In genomic region chr16:72995151-72995881, GRCh38 we compare ENCODE assay signal across 11 cellular contexts. TPM values are rescaled to one million over a fixed set of nuclear protein-coding genes. Genes with fewer than 3 reads are reported as not detected.
DNase-seq lines count a peak whose midpoint lies in the region; ATAC-seq and TF ChIP-seq lines count a peak whose summit lies in the region.
"Had no signal": no experiment of that assay in that cellular context is flagged by ENCODE, and none has a peak within 500 bp of the region (broad histone marks: within the 10 kb centered on the region; RNA-seq: fewer than 3 reads in every experiment).

No MANE protein-coding gene starts in this region.

- peak; percentile 43 for TF ChIP-seq CTCF in foreskin keratinocyte (conservative IDR thresholded peaks at IDR 0.05)

- H3K27ac ChIP-seq in foreskin keratinocyte = no peak overlapping the region

- peaks cover 19% of the 10 kb centered on the region for H3K4me1 ChIP-seq in foreskin keratinocyte

- no peak for ATAC-seq in stimulated activated naive CD8-positive, alpha-beta T cell treated with anti-CD3 and anti-CD28 coated beads, Interleukin-15, Interleukin-2, amounts not matched to agents 100 U/mL and 50 U/mL, for 24 hours
- ATAC-seq in stimulated activated naive CD8-positive, alpha-beta T cell treated with anti-CD3 and anti-CD28 coated beads, Interleukin-15, amount 100 ng/mL, for 72 hours = no peak
- no peak for ATAC-seq in foreskin keratinocyte
- ATAC-seq in HG02973 (IDR thresholded peaks at IDR 0.05; ENCODE audit: unreplicated experiment) = no peak

- peak; percentile 31 for DNase-seq in stimulated activated naive CD8-positive, alpha-beta T cell treated with anti-CD3 and anti-CD28 coated beads, Interleukin-15, Interleukin-2, amounts not matched to agents 100 U/mL and 50 U/mL, for 24 hours
- no peak for DNase-seq in stimulated activated naive CD8-positive, alpha-beta T cell treated with anti-CD3 and anti-CD28 coated beads, Interleukin-15, amount 100 ng/mL, for 72 hours
- DNase-seq in OCI-M1 (lab: John Stamatoyannopoulos, UW) (peak; percentile 4), foreskin keratinocyte (no peak), SIG-M5 treated with dmso at 0.1 percent for 504 hours (lab: John Stamatoyannopoulos, UW; ENCODE audit: unreplicated experiment) (no peak), posterior vena cava (ENCODE audit: low spot score) (no peak)
- no peak for DNase-seq in activated T-helper 2 cell treated with anti-CD3 and anti-CD28 coated beads, Interferon-gamma antibody, Interleukin-2, Interleukin-4, amounts not matched to agents 10 μg/mL and 5 μg/mL and 100 μg/mL, durations not matched to agents 14 hours and 24 hours and 36 hours (ENCODE audit: low spot score)
- DNase-seq: effector memory CD4-positive, alpha-beta T cell; posterior cingulate gyrus; T1000 had no signal

- peaks cover 0 to under 1% of the 10 kb centered on the region in 2 donors for H3K9me3 Mint-ChIP-seq in stimulated activated naive CD8-positive, alpha-beta T cell treated with anti-CD3 and anti-CD28 coated beads, Interleukin-15, amount 100 ng/mL, for 72 hours
- no peaks in the 10 kb centered on the region for H3K9me3 Mint-ChIP-seq in activated T-helper 2 cell treated with anti-CD3 and anti-CD28 coated beads, Interferon-gamma antibody, Interleukin-2, Interleukin-4, amounts not matched to agents 10 μg/mL and 5 μg/mL and 100 μg/mL, durations not matched to agents 14 hours and 24 hours and 36 hours

- no peak overlapping the region for H3K27ac Mint-ChIP-seq in stimulated activated naive CD8-positive, alpha-beta T cell treated with anti-CD3 and anti-CD28 coated beads, Interleukin-15, amount 100 ng/mL, for 72 hours
- no peak overlapping the region for H3K27ac Mint-ChIP-seq in activated T-helper 2 cell treated with anti-CD3 and anti-CD28 coated beads, Interferon-gamma antibody, Interleukin-2, Interleukin-4, amounts not matched to agents 10 μg/mL and 5 μg/mL and 100 μg/mL, durations not matched to agents 14 hours and 24 hours and 36 hours

- no peaks in the 10 kb centered on the region for H3K36me3 Mint-ChIP-seq in activated T-helper 2 cell treated with anti-CD3 and anti-CD28 coated beads, Interferon-gamma antibody, Interleukin-2, Interleukin-4, amounts not matched to agents 10 μg/mL and 5 μg/mL and 100 μg/mL, durations not matched to agents 14 hours and 24 hours and 36 hours (ENCODE audit: low read depth)

- no peak overlapping the region for H3K4me3 Mint-ChIP-seq in stimulated activated naive CD8-positive, alpha-beta T cell treated with anti-CD3 and anti-CD28 coated beads, Interleukin-15, amount 100 ng/mL, for 72 hours
- no peak overlapping the region for H3K4me3 Mint-ChIP-seq in activated T-helper 2 cell treated with anti-CD3 and anti-CD28 coated beads, Interferon-gamma antibody, Interleukin-2, Interleukin-4, amounts not matched to agents 10 μg/mL and 5 μg/mL and 100 μg/mL, durations not matched to agents 14 hours and 24 hours and 36 hours (ENCODE audit: low read depth)

- no peaks in the 10 kb centered on the region for H3K27me3 Mint-ChIP-seq in stimulated activated naive CD8-positive, alpha-beta T cell treated with anti-CD3 and anti-CD28 coated beads, Interleukin-15, amount 100 ng/mL, for 72 hours
- H3K27me3 Mint-ChIP-seq in activated T-helper 2 cell treated with anti-CD3 and anti-CD28 coated beads, Interferon-gamma antibody, Interleukin-2, Interleukin-4, amounts not matched to agents 10 μg/mL and 5 μg/mL and 100 μg/mL, durations not matched to agents 14 hours and 24 hours and 36 hours (ENCODE audit: low read depth) = no peaks in the 10 kb centered on the region

- intact Hi-C loops in activated T-helper 2 cell treated with anti-CD3 and anti-CD28 coated beads, Interferon-gamma antibody, Interleukin-2, Interleukin-4, amounts not matched to agents 10 μg/mL and 5 μg/mL and 100 μg/mL, durations not matched to agents 14 hours and 24 hours and 36 hours (cut with micrococcal nuclease) = no loop called here
- intact Hi-C loops in posterior vena cava (cut with DNase I) = no loop called here

- no peaks in the 10 kb centered on the region for H3K4me1 Mint-ChIP-seq in stimulated activated naive CD8-positive, alpha-beta T cell treated with anti-CD3 and anti-CD28 coated beads, Interleukin-15, amount 100 ng/mL, for 72 hours
- no peaks in the 10 kb centered on the region for H3K4me1 Mint-ChIP-seq in activated T-helper 2 cell treated with anti-CD3 and anti-CD28 coated beads, Interferon-gamma antibody, Interleukin-2, Interleukin-4, amounts not matched to agents 10 μg/mL and 5 μg/mL and 100 μg/mL, durations not matched to agents 14 hours and 24 hours and 36 hours (ENCODE audit: low read depth)

- no peaks in the 10 kb centered on the region for H3K27me3 ChIP-seq in foreskin keratinocyte

RNA-seq across cellular contexts. Expression of gene ZFHX3, which starts 52.6 kb away (rescaled TPM):
- total RNA-seq in foreskin keratinocyte = 5.9 and 8.9 TPM in 2 replicates
- polyA plus RNA-seq in foreskin keratinocyte = 1.1 and 1.2 TPM in 2 replicates
- 0.62 and 1.2 TPM in 2 replicates for total RNA-seq in activated T-helper 2 cell treated with anti-CD3 and anti-CD28 coated beads, Interferon-gamma antibody, Interleukin-2, Interleukin-4, amounts not matched to agents 10 μg/mL and 5 μg/mL and 100 μg/mL, durations not matched to agents 14 hours and 24 hours and 36 hours
- total RNA-seq in posterior vena cava = 10 to 100 TPM; 40.8 to 43.7 TPM

Comparison
In these comparisons a context has a peak if more than half of its experiments do, and no peak if none do; other contexts are left out.
1. DNase-seq: peak in stimulated activated naive CD8-positive, alpha-beta T cell treated with anti-CD3 and anti-CD28 coated beads, Interleukin-15, Interleukin-2, amounts not matched to agents 100 U/mL and 50 U/mL, for 24 hours (single experiment) and OCI-M1 (single experiment); none in stimulated activated naive CD8-positive, alpha-beta T cell treated with anti-CD3 and anti-CD28 coated beads, Interleukin-15, amount 100 ng/mL, for 72 hours (0 of 2), foreskin keratinocyte (0 of 2), activated T-helper 2 cell treated with anti-CD3 and anti-CD28 coated beads, Interferon-gamma antibody, Interleukin-2, Interleukin-4, amounts not matched to agents 10 μg/mL and 5 μg/mL and 100 μg/mL, durations not matched to agents 14 hours and 24 hours and 36 hours (single experiment), SIG-M5 treated with dmso at 0.1 percent for 504 hours (single experiment) and posterior vena cava (single experiment).